ENCODE assay signal across 1 cellular context in the genomic region with DNA sequence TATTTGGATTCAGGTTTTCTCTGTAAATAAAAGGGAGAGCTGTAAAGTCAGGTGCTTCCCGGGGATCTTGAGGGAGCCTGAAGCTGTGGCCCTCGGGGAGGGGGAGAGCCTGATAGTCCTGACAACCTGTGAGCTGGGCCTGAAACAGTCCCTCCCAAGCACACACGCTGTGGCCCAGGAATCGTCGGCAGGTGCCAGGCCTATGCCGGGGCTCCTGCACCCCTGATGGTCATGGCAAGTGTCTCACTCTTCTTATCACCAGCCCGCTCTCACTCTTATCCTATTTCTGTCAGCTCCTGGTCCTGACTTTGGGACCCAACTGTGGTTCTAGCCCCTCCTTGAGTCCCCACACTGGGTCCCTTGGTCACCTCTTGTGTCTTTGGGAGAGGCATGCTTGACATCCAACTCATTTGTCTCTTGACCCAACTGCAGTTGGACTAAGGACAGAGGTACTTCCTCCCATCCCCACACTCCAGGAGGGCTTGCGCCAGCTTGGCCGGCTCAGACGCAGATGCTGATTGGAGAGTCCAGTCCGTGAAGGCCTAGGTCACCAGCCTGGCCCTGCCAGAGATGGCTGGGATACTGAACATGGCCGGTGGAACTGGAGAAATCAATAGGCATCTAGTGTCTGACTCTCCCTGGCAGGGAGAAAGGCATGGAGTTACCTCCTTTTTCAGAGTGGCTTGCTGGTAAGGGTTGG.
TF ChIP-seq lines count a peak whose summit lies in the region.

No MANE protein-coding gene starts in this region.

TF ChIP-seq in H1, 55 proteins besides CTCF, POLR2A, EP300 and RAD21:
- no peak for TF ChIP-seq FOSL1 (IDR thresholded peaks at IDR 0.05; ENCODE audit: insufficient read depth, low read depth, low read length)
- no peak for TF ChIP-seq HDAC6 (IDR thresholded peaks at IDR 0.05; ENCODE audit: low read depth, low read length)
- TF ChIP-seq TEAD4 (IDR thresholded peaks at IDR 0.05; ENCODE audit: low read depth, low read length): no peak
- TF ChIP-seq BRCA1 (IDR thresholded peaks at IDR 0.05; ENCODE audit: low read depth, low read length): no peak
- TF ChIP-seq SAP30 (IDR thresholded peaks at IDR 0.05; ENCODE audit: insufficient read depth, insufficient replicate concordance, low read length): no peak
